In genomic region chr9:129749575-129749974, GRCh38 we compare ENCODE assay signal across 14 cellular contexts. TPM values are rescaled to one million over a fixed set of nuclear protein-coding genes. Genes with fewer than 3 reads are reported as not detected.
"Had no signal": no experiment of that assay in that cellular context is flagged by ENCODE, and none has a peak within 500 bp of the region (broad histone marks: within the 10 kb centered on the region; RNA-seq: fewer than 3 reads in every experiment).

No MANE protein-coding gene starts in this region.

- H3K27me3 ChIP-seq: right atrium auricular region had no signal

- H3K36me3 Mint-ChIP-seq: activated naive CD8-positive, alpha-beta T cell treated with anti-CD3 and anti-CD28 coated beads, Interleukin-2, amount 10 ng/mL, durations not matched to agents 7 days and 5 days; natural killer cell treated with Interleukin-12 subunit alpha and Interleukin-12 subunit beta and Interleukin-15 and Interleukin-18, amount 100 ng/mL, for 72 hours had no signal

- H3K36me3 ChIP-seq: right atrium auricular region, stomach, thoracic aorta had no signal

- H3K27ac Mint-ChIP-seq: activated naive CD8-positive, alpha-beta T cell treated with anti-CD3 and anti-CD28 coated beads, Interleukin-2, amount 10 ng/mL, durations not matched to agents 7 days and 5 days; natural killer cell treated with Interleukin-12 subunit alpha and Interleukin-12 subunit beta and Interleukin-15 and Interleukin-18, amount 100 ng/mL, for 72 hours; progenitor cell of endocrine pancreas had no signal

- H3K4me3 ChIP-seq: right atrium auricular region, skin epidermis, stomach, thoracic aorta had no signal

- H3K27ac ChIP-seq: right atrium auricular region, stomach, thoracic aorta had no signal

- H3K9me3 Mint-ChIP-seq: activated naive CD8-positive, alpha-beta T cell treated with anti-CD3 and anti-CD28 coated beads, Interleukin-2, amount 10 ng/mL, durations not matched to agents 7 days and 5 days; natural killer cell treated with Interleukin-12 subunit alpha and Interleukin-12 subunit beta and Interleukin-15 and Interleukin-18, amount 100 ng/mL, for 72 hours had no signal

- H3K4me3 Mint-ChIP-seq: activated naive CD8-positive, alpha-beta T cell treated with anti-CD3 and anti-CD28 coated beads, Interleukin-2, amount 10 ng/mL, durations not matched to agents 7 days and 5 days; natural killer cell treated with Interleukin-12 subunit alpha and Interleukin-12 subunit beta and Interleukin-15 and Interleukin-18, amount 100 ng/mL, for 72 hours had no signal

- H3K9me3 ChIP-seq: right atrium auricular region, stomach, thoracic aorta had no signal

- DNase-seq: activated CD4-positive, CD25-positive, alpha-beta regulatory T cell treated with anti-CD3 and anti-CD28 coated beads, Interleukin-2, amount 50 U/mL, for 72 hours; activated naive CD4-positive, alpha-beta T cell; activated naive CD8-positive, alpha-beta T cell treated with anti-CD3 and anti-CD28 coated beads, Interleukin-2, amount 10 ng/mL, durations not matched to agents 7 days and 5 days; aorta; erythroblast; occipital lobe; stomach had no signal

RNA-seq across cellular contexts. Expression of gene PTGES, which starts 3.3 kb away (rescaled TPM):
- total RNA-seq: activated CD8-positive, alpha-beta memory T cell treated with anti-CD3 and anti-CD28 coated beads for 36 hours; activated naive CD8-positive, alpha-beta T cell treated with anti-CD3 and anti-CD28 coated beads, Interleukin-2, amount 10 ng/mL, durations not matched to agents 7 days and 5 days; left lobe of liver; natural killer cell treated with Interleukin-12 subunit alpha and Interleukin-12 subunit beta and Interleukin-15 and Interleukin-18, amount 100 ng/mL, for 72 hours had no signal
